1 cellular context compared by ENCODE assay signal in the genomic region with DNA sequence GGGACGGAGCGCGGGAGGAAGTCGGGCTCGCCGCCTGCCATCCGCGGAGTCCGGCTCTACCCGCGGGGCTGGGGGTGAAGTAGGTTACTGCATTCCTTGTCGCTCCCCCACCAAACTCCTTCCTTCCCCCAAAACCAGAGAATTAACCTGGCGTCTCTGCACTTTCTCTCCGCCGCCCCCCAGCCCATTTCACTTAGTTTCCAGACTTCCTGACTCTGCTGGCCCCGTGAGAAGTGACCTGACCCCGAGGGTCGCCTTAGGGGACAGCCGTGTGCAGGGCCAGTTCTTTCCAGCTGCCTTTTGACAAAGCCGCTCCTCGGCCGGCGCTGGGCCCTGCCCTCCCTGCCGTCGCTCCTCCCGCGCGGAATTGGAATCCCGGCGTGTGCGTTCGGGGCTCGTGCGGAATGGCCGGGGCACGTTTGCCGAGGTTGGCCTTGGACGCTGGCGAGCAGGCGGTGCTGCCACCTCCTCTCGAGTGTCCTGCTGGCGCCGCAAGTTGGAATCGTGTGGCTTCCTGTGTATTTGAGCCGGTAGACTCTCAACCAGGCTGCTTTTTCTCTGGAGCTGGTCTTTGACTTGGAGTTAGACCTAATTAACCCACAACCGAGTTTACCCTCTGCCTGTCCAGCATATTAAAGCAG.
A peak's percentile ranks its signal among the peaks of the same experiment; 100 is the strongest.
TF ChIP-seq lines count a peak whose summit lies in the region.

No MANE protein-coding gene starts in this region.

TF ChIP-seq in WTC11, 78 proteins besides CTCF, POLR2A, EP300 and RAD21 (continued from another document):
- TF ChIP-seq, protein P1, sequence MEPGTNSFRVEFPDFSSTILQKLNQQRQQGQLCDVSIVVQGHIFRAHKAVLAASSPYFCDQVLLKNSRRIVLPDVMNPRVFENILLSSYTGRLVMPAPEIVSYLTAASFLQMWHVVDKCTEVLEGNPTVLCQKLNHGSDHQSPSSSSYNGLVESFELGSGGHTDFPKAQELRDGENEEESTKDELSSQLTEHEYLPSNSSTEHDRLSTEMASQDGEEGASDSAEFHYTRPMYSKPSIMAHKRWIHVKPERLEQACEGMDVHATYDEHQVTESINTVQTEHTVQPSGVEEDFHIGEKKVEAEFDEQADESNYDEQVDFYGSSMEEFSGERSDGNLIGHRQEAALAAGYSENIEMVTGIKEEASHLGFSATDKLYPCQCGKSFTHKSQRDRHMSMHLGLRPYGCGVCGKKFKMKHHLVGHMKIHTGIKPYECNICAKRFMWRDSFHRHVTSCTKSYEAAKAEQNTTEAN (CRISPR knock-in tag; IDR thresholded peaks at IDR 0.05): 0 out of 2 replicates have a peak, but pooled peaks have one; percentile 28
- TF ChIP-seq, protein P2, sequence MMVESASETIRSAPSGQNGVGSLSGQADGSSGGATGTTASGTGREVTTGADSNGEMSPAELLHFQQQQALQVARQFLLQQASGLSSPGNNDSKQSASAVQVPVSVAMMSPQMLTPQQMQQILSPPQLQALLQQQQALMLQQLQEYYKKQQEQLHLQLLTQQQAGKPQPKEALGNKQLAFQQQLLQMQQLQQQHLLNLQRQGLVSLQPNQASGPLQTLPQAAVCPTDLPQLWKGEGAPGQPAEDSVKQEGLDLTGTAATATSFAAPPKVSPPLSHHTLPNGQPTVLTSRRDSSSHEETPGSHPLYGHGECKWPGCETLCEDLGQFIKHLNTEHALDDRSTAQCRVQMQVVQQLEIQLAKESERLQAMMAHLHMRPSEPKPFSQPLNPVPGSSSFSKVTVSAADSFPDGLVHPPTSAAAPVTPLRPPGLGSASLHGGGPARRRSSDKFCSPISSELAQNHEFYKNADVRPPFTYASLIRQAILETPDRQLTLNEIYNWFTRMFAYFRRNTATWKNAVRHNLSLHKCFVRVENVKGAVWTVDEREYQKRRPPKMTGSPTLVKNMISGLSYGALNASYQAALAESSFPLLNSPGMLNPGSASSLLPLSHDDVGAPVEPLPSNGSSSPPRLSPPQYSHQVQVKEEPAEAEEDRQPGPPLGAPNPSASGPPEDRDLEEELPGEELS (CRISPR knock-in tag; IDR thresholded peaks at IDR 0.05): peak; percentile 72; the same call in 1 of the 2 replicates
- TF ChIP-seq MYBL2 (CRISPR knock-in tag; IDR thresholded peaks at IDR 0.05) (0 out of 2 replicates have a peak, but pooled peaks have one; percentile 50), OVOL2 (CRISPR knock-in tag; IDR thresholded peaks at IDR 0.05; ENCODE audit: borderline replicate concordance) (no peak), SMAD3 (CRISPR knock-in tag; IDR thresholded peaks at IDR 0.05; ENCODE audit: borderline replicate concordance) (no peak), ZNF671 (CRISPR knock-in tag; IDR thresholded peaks at IDR 0.05) (no peak), CREM (CRISPR knock-in tag; IDR thresholded peaks at IDR 0.05) (no peak), SP1 (CRISPR knock-in tag; conservative IDR thresholded peaks at IDR 0.05) (no peak), EMX1 (CRISPR knock-in tag; IDR thresholded peaks at IDR 0.05) (no peak), ETV6 (CRISPR knock-in tag; IDR thresholded peaks at IDR 0.05) (peak; percentile 14; the same call in 1 of the 2 replicates), FOXP1 (CRISPR knock-in tag; IDR thresholded peaks at IDR 0.05; ENCODE audit: borderline replicate concordance) (no peak; the same call in 1 of the 2 replicates), JAZF1 (CRISPR knock-in tag; IDR thresholded peaks at IDR 0.05) (no peak), TEAD1 (CRISPR knock-in tag; IDR thresholded peaks at IDR 0.05) (no peak), CBFB (CRISPR knock-in tag; IDR thresholded peaks at IDR 0.05; ENCODE audit: low read depth) (no peak), FOXJ3 (CRISPR knock-in tag; IDR thresholded peaks at IDR 0.05; ENCODE audit: borderline replicate concordance) (no peak), ESRRA (CRISPR knock-in tag; IDR thresholded peaks at IDR 0.05; ENCODE audit: borderline replicate concordance) (no peak)
- TF ChIP-seq, protein P3, sequence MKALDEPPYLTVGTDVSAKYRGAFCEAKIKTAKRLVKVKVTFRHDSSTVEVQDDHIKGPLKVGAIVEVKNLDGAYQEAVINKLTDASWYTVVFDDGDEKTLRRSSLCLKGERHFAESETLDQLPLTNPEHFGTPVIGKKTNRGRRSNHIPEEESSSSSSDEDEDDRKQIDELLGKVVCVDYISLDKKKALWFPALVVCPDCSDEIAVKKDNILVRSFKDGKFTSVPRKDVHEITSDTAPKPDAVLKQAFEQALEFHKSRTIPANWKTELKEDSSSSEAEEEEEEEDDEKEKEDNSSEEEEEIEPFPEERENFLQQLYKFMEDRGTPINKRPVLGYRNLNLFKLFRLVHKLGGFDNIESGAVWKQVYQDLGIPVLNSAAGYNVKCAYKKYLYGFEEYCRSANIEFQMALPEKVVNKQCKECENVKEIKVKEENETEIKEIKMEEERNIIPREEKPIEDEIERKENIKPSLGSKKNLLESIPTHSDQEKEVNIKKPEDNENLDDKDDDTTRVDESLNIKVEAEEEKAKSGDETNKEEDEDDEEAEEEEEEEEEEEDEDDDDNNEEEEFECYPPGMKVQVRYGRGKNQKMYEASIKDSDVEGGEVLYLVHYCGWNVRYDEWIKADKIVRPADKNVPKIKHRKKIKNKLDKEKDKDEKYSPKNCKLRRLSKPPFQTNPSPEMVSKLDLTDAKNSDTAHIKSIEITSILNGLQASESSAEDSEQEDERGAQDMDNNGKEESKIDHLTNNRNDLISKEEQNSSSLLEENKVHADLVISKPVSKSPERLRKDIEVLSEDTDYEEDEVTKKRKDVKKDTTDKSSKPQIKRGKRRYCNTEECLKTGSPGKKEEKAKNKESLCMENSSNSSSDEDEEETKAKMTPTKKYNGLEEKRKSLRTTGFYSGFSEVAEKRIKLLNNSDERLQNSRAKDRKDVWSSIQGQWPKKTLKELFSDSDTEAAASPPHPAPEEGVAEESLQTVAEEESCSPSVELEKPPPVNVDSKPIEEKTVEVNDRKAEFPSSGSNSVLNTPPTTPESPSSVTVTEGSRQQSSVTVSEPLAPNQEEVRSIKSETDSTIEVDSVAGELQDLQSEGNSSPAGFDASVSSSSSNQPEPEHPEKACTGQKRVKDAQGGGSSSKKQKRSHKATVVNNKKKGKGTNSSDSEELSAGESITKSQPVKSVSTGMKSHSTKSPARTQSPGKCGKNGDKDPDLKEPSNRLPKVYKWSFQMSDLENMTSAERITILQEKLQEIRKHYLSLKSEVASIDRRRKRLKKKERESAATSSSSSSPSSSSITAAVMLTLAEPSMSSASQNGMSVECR (CRISPR knock-in tag; IDR thresholded peaks at IDR 0.05; ENCODE audit: borderline replicate concordance): peak; percentile 65; the same call in 1 of the 2 replicates
- TF ChIP-seq, protein P4, sequence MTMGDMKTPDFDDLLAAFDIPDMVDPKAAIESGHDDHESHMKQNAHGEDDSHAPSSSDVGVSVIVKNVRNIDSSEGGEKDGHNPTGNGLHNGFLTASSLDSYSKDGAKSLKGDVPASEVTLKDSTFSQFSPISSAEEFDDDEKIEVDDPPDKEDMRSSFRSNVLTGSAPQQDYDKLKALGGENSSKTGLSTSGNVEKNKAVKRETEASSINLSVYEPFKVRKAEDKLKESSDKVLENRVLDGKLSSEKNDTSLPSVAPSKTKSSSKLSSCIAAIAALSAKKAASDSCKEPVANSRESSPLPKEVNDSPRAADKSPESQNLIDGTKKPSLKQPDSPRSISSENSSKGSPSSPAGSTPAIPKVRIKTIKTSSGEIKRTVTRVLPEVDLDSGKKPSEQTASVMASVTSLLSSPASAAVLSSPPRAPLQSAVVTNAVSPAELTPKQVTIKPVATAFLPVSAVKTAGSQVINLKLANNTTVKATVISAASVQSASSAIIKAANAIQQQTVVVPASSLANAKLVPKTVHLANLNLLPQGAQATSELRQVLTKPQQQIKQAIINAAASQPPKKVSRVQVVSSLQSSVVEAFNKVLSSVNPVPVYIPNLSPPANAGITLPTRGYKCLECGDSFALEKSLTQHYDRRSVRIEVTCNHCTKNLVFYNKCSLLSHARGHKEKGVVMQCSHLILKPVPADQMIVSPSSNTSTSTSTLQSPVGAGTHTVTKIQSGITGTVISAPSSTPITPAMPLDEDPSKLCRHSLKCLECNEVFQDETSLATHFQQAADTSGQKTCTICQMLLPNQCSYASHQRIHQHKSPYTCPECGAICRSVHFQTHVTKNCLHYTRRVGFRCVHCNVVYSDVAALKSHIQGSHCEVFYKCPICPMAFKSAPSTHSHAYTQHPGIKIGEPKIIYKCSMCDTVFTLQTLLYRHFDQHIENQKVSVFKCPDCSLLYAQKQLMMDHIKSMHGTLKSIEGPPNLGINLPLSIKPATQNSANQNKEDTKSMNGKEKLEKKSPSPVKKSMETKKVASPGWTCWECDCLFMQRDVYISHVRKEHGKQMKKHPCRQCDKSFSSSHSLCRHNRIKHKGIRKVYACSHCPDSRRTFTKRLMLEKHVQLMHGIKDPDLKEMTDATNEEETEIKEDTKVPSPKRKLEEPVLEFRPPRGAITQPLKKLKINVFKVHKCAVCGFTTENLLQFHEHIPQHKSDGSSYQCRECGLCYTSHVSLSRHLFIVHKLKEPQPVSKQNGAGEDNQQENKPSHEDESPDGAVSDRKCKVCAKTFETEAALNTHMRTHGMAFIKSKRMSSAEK (CRISPR knock-in tag; IDR thresholded peaks at IDR 0.05; ENCODE audit: borderline replicate concordance): no peak
- TF ChIP-seq, protein P5, sequence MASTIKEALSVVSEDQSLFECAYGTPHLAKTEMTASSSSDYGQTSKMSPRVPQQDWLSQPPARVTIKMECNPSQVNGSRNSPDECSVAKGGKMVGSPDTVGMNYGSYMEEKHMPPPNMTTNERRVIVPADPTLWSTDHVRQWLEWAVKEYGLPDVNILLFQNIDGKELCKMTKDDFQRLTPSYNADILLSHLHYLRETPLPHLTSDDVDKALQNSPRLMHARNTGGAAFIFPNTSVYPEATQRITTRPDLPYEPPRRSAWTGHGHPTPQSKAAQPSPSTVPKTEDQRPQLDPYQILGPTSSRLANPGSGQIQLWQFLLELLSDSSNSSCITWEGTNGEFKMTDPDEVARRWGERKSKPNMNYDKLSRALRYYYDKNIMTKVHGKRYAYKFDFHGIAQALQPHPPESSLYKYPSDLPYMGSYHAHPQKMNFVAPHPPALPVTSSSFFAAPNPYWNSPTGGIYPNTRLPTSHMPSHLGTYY (CRISPR knock-in tag; IDR thresholded peaks at IDR 0.05): no peak
- TF ChIP-seq, protein P6, sequence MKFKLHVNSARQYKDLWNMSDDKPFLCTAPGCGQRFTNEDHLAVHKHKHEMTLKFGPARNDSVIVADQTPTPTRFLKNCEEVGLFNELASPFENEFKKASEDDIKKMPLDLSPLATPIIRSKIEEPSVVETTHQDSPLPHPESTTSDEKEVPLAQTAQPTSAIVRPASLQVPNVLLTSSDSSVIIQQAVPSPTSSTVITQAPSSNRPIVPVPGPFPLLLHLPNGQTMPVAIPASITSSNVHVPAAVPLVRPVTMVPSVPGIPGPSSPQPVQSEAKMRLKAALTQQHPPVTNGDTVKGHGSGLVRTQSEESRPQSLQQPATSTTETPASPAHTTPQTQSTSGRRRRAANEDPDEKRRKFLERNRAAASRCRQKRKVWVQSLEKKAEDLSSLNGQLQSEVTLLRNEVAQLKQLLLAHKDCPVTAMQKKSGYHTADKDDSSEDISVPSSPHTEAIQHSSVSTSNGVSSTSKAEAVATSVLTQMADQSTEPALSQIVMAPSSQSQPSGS (CRISPR knock-in tag; IDR thresholded peaks at IDR 0.05; ENCODE audit: borderline replicate concordance, low read depth): no peak
- TF ChIP-seq, protein P7, sequence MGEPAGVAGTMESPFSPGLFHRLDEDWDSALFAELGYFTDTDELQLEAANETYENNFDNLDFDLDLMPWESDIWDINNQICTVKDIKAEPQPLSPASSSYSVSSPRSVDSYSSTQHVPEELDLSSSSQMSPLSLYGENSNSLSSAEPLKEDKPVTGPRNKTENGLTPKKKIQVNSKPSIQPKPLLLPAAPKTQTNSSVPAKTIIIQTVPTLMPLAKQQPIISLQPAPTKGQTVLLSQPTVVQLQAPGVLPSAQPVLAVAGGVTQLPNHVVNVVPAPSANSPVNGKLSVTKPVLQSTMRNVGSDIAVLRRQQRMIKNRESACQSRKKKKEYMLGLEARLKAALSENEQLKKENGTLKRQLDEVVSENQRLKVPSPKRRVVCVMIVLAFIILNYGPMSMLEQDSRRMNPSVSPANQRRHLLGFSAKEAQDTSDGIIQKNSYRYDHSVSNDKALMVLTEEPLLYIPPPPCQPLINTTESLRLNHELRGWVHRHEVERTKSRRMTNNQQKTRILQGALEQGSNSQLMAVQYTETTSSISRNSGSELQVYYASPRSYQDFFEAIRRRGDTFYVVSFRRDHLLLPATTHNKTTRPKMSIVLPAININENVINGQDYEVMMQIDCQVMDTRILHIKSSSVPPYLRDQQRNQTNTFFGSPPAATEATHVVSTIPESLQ (CRISPR knock-in tag; IDR thresholded peaks at IDR 0.05): no peak
- TF ChIP-seq, protein P8, sequence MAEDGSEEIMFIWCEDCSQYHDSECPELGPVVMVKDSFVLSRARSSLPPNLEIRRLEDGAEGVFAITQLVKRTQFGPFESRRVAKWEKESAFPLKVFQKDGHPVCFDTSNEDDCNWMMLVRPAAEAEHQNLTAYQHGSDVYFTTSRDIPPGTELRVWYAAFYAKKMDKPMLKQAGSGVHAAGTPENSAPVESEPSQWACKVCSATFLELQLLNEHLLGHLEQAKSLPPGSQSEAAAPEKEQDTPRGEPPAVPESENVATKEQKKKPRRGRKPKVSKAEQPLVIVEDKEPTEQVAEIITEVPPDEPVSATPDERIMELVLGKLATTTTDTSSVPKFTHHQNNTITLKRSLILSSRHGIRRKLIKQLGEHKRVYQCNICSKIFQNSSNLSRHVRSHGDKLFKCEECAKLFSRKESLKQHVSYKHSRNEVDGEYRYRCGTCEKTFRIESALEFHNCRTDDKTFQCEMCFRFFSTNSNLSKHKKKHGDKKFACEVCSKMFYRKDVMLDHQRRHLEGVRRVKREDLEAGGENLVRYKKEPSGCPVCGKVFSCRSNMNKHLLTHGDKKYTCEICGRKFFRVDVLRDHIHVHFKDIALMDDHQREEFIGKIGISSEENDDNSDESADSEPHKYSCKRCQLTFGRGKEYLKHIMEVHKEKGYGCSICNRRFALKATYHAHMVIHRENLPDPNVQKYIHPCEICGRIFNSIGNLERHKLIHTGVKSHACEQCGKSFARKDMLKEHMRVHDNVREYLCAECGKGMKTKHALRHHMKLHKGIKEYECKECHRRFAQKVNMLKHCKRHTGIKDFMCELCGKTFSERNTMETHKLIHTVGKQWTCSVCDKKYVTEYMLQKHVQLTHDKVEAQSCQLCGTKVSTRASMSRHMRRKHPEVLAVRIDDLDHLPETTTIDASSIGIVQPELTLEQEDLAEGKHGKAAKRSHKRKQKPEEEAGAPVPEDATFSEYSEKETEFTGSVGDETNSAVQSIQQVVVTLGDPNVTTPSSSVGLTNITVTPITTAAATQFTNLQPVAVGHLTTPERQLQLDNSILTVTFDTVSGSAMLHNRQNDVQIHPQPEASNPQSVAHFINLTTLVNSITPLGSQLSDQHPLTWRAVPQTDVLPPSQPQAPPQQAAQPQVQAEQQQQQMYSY (CRISPR knock-in tag; IDR thresholded peaks at IDR 0.05): peak; percentile 69; the same call in 1 of the 2 replicates
